In the genomic region with DNA sequence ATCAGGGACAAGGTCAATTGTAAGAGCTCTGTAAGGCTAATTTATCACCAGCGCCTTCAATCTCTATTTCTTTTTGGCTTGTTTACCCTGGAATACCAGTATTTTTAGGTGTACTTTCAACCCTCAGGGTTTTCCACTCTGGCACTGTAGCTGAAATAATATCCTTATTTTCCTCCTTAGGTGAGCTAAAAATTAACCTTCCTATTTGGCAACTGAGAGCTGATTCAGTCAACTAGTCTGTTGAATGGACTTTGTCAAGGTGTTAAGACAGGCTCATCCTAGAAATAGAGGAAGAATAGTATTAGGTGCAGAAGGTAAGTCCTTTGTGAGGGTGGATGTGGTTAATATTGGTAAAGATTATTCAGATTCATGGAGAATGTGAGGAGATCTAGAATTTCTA, we compare ENCODE assay signal across 1 cellular context.
TF ChIP-seq lines count a peak whose summit lies in the region.

No MANE protein-coding gene starts in this region.

TF ChIP-seq in HepG2, 621 proteins besides CTCF, POLR2A, EP300 and RAD21 (continues in another document):
- TF ChIP-seq ZNF678 (CRISPR knock-in tag; IDR thresholded peaks at IDR 0.05): no peak
- no peak for TF ChIP-seq ZNF777 (CRISPR knock-in tag; IDR thresholded peaks at IDR 0.05)
- TF ChIP-seq MAFF (IDR thresholded peaks at IDR 0.05; ENCODE audit: low read depth, low read length): no peak
- TF ChIP-seq AHR (CRISPR knock-in tag; IDR thresholded peaks at IDR 0.05): no peak
- TF ChIP-seq ZBTB38 (CRISPR knock-in tag; IDR thresholded peaks at IDR 0.05): no peak
- TF ChIP-seq ZNF510 (CRISPR knock-in tag; IDR thresholded peaks at IDR 0.05; ENCODE audit: low read depth): no peak
- TF ChIP-seq ZNF432 (CRISPR knock-in tag; IDR thresholded peaks at IDR 0.05; ENCODE audit: borderline replicate concordance): no peak
- TF ChIP-seq, protein P1, sequence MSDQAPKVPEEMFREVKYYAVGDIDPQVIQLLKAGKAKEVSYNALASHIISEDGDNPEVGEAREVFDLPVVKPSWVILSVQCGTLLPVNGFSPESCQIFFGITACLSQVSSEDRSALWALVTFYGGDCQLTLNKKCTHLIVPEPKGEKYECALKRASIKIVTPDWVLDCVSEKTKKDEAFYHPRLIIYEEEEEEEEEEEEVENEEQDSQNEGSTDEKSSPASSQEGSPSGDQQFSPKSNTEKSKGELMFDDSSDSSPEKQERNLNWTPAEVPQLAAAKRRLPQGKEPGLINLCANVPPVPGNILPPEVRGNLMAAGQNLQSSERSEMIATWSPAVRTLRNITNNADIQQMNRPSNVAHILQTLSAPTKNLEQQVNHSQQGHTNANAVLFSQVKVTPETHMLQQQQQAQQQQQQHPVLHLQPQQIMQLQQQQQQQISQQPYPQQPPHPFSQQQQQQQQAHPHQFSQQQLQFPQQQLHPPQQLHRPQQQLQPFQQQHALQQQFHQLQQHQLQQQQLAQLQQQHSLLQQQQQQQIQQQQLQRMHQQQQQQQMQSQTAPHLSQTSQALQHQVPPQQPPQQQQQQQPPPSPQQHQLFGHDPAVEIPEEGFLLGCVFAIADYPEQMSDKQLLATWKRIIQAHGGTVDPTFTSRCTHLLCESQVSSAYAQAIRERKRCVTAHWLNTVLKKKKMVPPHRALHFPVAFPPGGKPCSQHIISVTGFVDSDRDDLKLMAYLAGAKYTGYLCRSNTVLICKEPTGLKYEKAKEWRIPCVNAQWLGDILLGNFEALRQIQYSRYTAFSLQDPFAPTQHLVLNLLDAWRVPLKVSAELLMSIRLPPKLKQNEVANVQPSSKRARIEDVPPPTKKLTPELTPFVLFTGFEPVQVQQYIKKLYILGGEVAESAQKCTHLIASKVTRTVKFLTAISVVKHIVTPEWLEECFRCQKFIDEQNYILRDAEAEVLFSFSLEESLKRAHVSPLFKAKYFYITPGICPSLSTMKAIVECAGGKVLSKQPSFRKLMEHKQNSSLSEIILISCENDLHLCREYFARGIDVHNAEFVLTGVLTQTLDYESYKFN (CRISPR knock-in tag; conservative IDR thresholded peaks at IDR 0.05): peak; percentile 73
- TF ChIP-seq THAP7 (CRISPR knock-in tag; IDR thresholded peaks at IDR 0.05): no peak
- TF ChIP-seq, protein P2, sequence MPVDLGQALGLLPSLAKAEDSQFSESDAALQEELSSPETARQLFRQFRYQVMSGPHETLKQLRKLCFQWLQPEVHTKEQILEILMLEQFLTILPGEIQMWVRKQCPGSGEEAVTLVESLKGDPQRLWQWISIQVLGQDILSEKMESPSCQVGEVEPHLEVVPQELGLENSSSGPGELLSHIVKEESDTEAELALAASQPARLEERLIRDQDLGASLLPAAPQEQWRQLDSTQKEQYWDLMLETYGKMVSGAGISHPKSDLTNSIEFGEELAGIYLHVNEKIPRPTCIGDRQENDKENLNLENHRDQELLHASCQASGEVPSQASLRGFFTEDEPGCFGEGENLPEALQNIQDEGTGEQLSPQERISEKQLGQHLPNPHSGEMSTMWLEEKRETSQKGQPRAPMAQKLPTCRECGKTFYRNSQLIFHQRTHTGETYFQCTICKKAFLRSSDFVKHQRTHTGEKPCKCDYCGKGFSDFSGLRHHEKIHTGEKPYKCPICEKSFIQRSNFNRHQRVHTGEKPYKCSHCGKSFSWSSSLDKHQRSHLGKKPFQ (CRISPR knock-in tag; IDR thresholded peaks at IDR 0.05; ENCODE audit: insufficient replicate concordance): no peak
- TF ChIP-seq CEBPB (IDR thresholded peaks at IDR 0.05; ENCODE audit: borderline replicate concordance, low read depth, low read length): peak; percentile 26; the same call in 1 of the 2 replicates
- TF ChIP-seq BRF2 (CRISPR knock-in tag; IDR thresholded peaks at IDR 0.05): no peak
- no peak for TF ChIP-seq STAT5B (CRISPR knock-in tag; IDR thresholded peaks at IDR 0.05)
- TF ChIP-seq TGIF2 (CRISPR knock-in tag; IDR thresholded peaks at IDR 0.05): no peak
- no peak for TF ChIP-seq DNMT3B (CRISPR knock-in tag; conservative IDR thresholded peaks at IDR 0.05)
- no peak for TF ChIP-seq ZNF720 (CRISPR knock-in tag; IDR thresholded peaks at IDR 0.05)
- TF ChIP-seq CBX5 (CRISPR knock-in tag; IDR thresholded peaks at IDR 0.05; ENCODE audit: borderline replicate concordance): no peak
- TF ChIP-seq PAX8 (CRISPR knock-in tag; IDR thresholded peaks at IDR 0.05; ENCODE audit: borderline replicate concordance): no peak
- no peak for TF ChIP-seq CCDC6 (CRISPR knock-in tag; IDR thresholded peaks at IDR 0.05)
- TF ChIP-seq RORA (CRISPR knock-in tag; IDR thresholded peaks at IDR 0.05): no peak
- no peak for TF ChIP-seq SOX13 (IDR thresholded peaks at IDR 0.05)
- TF ChIP-seq SOX13 (CRISPR knock-in tag; conservative IDR thresholded peaks at IDR 0.05 in 1 of 2, IDR thresholded peaks at IDR 0.05 in 1 of 2): peak in 1 of 2 experiments; percentile 40; a peak in 1 of 4 replicates
- no peak for TF ChIP-seq SMARCE1 (IDR thresholded peaks at IDR 0.05; ENCODE audit: borderline replicate concordance)
- TF ChIP-seq, protein P3, sequence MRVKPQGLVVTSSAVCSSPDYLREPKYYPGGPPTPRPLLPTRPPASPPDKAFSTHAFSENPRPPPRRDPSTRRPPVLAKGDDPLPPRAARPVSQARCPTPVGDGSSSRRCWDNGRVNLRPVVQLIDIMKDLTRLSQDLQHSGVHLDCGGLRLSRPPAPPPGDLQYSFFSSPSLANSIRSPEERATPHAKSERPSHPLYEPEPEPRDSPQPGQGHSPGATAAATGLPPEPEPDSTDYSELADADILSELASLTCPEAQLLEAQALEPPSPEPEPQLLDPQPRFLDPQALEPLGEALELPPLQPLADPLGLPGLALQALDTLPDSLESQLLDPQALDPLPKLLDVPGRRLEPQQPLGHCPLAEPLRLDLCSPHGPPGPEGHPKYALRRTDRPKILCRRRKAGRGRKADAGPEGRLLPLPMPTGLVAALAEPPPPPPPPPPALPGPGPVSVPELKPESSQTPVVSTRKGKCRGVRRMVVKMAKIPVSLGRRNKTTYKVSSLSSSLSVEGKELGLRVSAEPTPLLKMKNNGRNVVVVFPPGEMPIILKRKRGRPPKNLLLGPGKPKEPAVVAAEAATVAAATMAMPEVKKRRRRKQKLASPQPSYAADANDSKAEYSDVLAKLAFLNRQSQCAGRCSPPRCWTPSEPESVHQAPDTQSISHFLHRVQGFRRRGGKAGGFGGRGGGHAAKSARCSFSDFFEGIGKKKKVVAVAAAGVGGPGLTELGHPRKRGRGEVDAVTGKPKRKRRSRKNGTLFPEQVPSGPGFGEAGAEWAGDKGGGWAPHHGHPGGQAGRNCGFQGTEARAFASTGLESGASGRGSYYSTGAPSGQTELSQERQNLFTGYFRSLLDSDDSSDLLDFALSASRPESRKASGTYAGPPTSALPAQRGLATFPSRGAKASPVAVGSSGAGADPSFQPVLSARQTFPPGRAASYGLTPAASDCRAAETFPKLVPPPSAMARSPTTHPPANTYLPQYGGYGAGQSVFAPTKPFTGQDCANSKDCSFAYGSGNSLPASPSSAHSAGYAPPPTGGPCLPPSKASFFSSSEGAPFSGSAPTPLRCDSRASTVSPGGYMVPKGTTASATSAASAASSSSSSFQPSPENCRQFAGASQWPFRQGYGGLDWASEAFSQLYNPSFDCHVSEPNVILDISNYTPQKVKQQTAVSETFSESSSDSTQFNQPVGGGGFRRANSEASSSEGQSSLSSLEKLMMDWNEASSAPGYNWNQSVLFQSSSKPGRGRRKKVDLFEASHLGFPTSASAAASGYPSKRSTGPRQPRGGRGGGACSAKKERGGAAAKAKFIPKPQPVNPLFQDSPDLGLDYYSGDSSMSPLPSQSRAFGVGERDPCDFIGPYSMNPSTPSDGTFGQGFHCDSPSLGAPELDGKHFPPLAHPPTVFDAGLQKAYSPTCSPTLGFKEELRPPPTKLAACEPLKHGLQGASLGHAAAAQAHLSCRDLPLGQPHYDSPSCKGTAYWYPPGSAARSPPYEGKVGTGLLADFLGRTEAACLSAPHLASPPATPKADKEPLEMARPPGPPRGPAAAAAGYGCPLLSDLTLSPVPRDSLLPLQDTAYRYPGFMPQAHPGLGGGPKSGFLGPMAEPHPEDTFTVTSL (CRISPR knock-in tag; IDR thresholded peaks at IDR 0.05; ENCODE audit: borderline replicate concordance): peak; percentile 69; the same call in 1 of the 2 replicates
- TF ChIP-seq HNF4A (CRISPR knock-in tag; IDR thresholded peaks at IDR 0.05): peak; percentile 66
- TF ChIP-seq REXO4 (CRISPR knock-in tag; IDR thresholded peaks at IDR 0.05; ENCODE audit: borderline replicate concordance): no peak
- peak; percentile 45; the same call in 1 of the 2 replicates for TF ChIP-seq PHF21A (CRISPR knock-in tag; IDR thresholded peaks at IDR 0.05)
- peak; percentile 50; the same call in 1 of the 2 replicates for TF ChIP-seq SIX1 (CRISPR knock-in tag; IDR thresholded peaks at IDR 0.05; ENCODE audit: borderline replicate concordance)
- peak; percentile 58; the same call in 1 of the 2 replicates for TF ChIP-seq HNRNPUL1 (IDR thresholded peaks at IDR 0.05; ENCODE audit: low read depth, low read length)
- TF ChIP-seq, protein P4, sequence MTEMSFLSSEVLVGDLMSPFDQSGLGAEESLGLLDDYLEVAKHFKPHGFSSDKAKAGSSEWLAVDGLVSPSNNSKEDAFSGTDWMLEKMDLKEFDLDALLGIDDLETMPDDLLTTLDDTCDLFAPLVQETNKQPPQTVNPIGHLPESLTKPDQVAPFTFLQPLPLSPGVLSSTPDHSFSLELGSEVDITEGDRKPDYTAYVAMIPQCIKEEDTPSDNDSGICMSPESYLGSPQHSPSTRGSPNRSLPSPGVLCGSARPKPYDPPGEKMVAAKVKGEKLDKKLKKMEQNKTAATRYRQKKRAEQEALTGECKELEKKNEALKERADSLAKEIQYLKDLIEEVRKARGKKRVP (CRISPR knock-in tag; IDR thresholded peaks at IDR 0.05): no peak
- TF ChIP-seq, protein P5, sequence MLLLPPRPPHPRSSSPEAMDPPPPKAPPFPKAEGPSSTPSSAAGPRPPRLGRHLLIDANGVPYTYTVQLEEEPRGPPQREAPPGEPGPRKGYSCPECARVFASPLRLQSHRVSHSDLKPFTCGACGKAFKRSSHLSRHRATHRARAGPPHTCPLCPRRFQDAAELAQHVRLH (CRISPR knock-in tag; IDR thresholded peaks at IDR 0.05; ENCODE audit: borderline replicate concordance, low read depth): no peak
- no peak for TF ChIP-seq SNRNP70 (IDR thresholded peaks at IDR 0.05; ENCODE audit: low read depth, low read length)
- TF ChIP-seq GABPA (IDR thresholded peaks at IDR 0.05; ENCODE audit: low read depth, low read length): no peak
- TF ChIP-seq GABPA (CRISPR knock-in tag; IDR thresholded peaks at IDR 0.05; ENCODE audit: low read depth): no peak
- no peak for TF ChIP-seq DMTF1 (CRISPR knock-in tag; IDR thresholded peaks at IDR 0.05)
- no peak for TF ChIP-seq ZEB1 (IDR thresholded peaks at IDR 0.05; ENCODE audit: insufficient replicate concordance, low read depth)
- no peak for TF ChIP-seq MTA1 (CRISPR knock-in tag; IDR thresholded peaks at IDR 0.05; ENCODE audit: borderline replicate concordance)
- TF ChIP-seq ZNF138 (CRISPR knock-in tag; IDR thresholded peaks at IDR 0.05; ENCODE audit: low read depth): no peak
- TF ChIP-seq, protein P6, sequence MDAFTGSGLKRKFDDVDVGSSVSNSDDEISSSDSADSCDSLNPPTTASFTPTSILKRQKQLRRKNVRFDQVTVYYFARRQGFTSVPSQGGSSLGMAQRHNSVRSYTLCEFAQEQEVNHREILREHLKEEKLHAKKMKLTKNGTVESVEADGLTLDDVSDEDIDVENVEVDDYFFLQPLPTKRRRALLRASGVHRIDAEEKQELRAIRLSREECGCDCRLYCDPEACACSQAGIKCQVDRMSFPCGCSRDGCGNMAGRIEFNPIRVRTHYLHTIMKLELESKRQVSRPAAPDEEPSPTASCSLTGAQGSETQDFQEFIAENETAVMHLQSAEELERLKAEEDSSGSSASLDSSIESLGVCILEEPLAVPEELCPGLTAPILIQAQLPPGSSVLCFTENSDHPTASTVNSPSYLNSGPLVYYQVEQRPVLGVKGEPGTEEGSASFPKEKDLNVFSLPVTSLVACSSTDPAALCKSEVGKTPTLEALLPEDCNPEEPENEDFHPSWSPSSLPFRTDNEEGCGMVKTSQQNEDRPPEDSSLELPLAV (CRISPR knock-in tag; conservative IDR thresholded peaks at IDR 0.05; ENCODE audit: low read depth): no peak
- no peak for TF ChIP-seq SOX6 (IDR thresholded peaks at IDR 0.05)
- TF ChIP-seq SOX6 (CRISPR knock-in tag; IDR thresholded peaks at IDR 0.05): peak; percentile 14; the same call in 1 of the 2 replicates
